9 cellular contexts compared by ENCODE assay signal in the genomic region with DNA sequence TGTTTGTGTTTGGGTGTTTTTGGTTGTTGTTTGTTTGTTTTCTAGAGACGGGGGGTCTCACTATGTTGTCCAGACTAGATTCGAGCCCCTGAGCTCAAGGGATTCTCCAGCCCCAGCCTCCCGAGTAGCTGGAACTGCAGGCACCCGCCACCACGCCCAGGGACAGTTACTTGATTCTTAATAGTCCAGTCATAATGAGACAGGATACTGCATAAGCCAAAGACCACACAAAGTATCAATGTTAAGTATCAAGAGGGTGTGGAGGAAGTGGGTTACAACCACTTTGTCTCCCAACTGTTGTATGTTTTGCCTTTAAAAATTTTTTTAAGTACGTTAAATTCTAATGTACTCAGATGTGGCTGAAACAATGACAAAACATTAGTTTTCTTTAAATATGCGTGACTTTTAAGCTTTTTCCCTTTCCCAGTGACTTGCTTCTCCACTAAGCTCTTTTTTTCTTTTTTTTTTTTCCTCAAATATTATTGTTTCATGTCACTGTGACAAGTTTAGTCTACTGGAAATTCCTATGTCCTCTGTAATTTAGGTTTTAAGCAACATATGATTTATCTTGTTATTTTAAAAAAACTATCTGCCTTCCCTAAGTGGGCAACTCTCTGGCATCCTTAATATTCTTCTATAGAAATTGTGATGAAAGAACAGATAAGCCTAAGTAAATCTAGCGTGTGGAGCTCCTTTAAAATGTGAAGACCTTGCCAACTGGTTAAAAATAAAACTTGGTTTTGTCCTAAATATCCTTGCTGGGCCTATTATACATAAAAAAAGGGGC.
DNase-seq lines count a peak whose midpoint lies in the region; ATAC-seq lines count a peak whose summit lies in the region.
"Had no signal": no experiment of that assay in that cellular context is flagged by ENCODE, and none has a peak within 500 bp of the region (broad histone marks: within the 10 kb centered on the region; RNA-seq: fewer than 3 reads in every experiment).

No MANE protein-coding gene starts in this region.

- peak; percentile 9 for DNase-seq in activated gamma-delta T cell treated with anti-CD3 and anti-CD28 coated beads, Interleukin-2, amount 50 U/mL, for 16 hours (ENCODE audit: low read depth)
- peak; percentile 4 to 25 (median 14) for DNase-seq in stimulated activated CD4-positive, alpha-beta T cell treated with anti-CD3 and anti-CD28 coated beads, TNF-alpha, amount 100 ng/mL, for 48 hours (ENCODE audit: low read depth in 3 of 3)
- no peak for DNase-seq in iPS-NIHi7 (ENCODE audit: extremely low spot score)
- DNase-seq in NCI-H128 (lab: John Stamatoyannopoulos, UW; ENCODE audit: unreplicated experiment) = no peak
- no peak for DNase-seq in head of caudate nucleus

- ATAC-seq in GM19372 (IDR thresholded peaks at IDR 0.05; ENCODE audit: low read depth, unreplicated experiment) (peak; percentile 88), HG03460 (IDR thresholded peaks at IDR 0.05; ENCODE audit: unreplicated experiment) (peak; percentile 73), HG03342 (IDR thresholded peaks at IDR 0.05; ENCODE audit: unreplicated experiment) (no peak)
- ATAC-seq: Right ventricle myocardium inferior had no signal

- intact Hi-C loops in head of caudate nucleus (cut with DNase I) = no loop called here

Comparison
In these comparisons a context has a peak if more than half of its experiments do, and no peak if none do; other contexts are left out.
1. DNase-seq: peak in activated gamma-delta T cell treated with anti-CD3 and anti-CD28 coated beads, Interleukin-2, amount 50 U/mL, for 16 hours (single experiment) and stimulated activated CD4-positive, alpha-beta T cell treated with anti-CD3 and anti-CD28 coated beads, TNF-alpha, amount 100 ng/mL, for 48 hours (3 of 3); none in iPS-NIHi7 (single experiment), NCI-H128 (single experiment) and head of caudate nucleus (0 of 42).